ENCODE assay signal across 17 cellular contexts in the genomic region with DNA sequence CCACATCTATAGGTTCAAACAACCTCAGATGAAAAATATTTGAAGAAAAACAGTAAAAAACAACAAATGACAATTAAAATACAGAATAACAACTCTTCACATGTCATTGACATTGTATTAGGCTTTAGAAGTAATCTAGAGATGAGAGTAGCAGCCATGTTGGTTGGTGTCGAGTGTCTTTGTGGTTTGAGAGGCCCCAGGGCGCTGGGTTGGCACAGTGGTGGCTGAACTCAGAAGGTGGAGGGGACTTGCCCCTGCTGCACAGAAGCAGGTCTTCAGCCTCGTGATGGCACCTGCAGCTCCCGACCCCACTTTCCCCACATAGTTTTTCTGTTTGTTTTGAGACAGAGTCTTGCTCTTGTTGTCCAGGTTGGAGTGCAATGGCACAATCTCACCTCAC.
DNase-seq lines count a peak whose midpoint lies in the region; ATAC-seq and TF ChIP-seq lines count a peak whose summit lies in the region.
"Had no signal": no experiment of that assay in that cellular context is flagged by ENCODE, and none has a peak within 500 bp of the region (broad histone marks: within the 10 kb centered on the region; RNA-seq: fewer than 3 reads in every experiment).

No MANE protein-coding gene starts in this region.

- no peak overlapping the region for H3K9ac ChIP-seq in Karpas-422 (ENCODE audit: low read length)
- no peak overlapping the region for H3K9ac ChIP-seq in MM.1S (ENCODE audit: low read length)
- H3K9ac ChIP-seq in neural progenitor cell = no peak overlapping the region

- H3K27me3 ChIP-seq in Karpas-422 (ENCODE audit: low read length) = no peaks in the 10 kb centered on the region
- no peaks in the 10 kb centered on the region for H3K27me3 ChIP-seq in MM.1S (replicated peaks; ENCODE audit: insufficient read depth, low read length)
- H3K27me3 ChIP-seq in neural progenitor cell = no peaks in the 10 kb centered on the region

- peak; percentile 3 for DNase-seq in NCI-H2171 treated with DMSO at 0.1 percent for 48 hours (lab: John Stamatoyannopoulos, UW)
- no peak for DNase-seq in NCI-H2171 (lab: John Stamatoyannopoulos, UW)
- no peak for DNase-seq in Karpas-422
- no peak for DNase-seq in memory B cell (ENCODE audit: low spot score in 2 of 2)
- DNase-seq in MM.1S = no peak
- no peak for DNase-seq in neural progenitor cell (ENCODE audit: low spot score)
- no peak for DNase-seq in stimulated activated naive CD4-positive, alpha-beta T cell (lab: John Stamatoyannopoulos, UW)
- DNase-seq: C1 segment of cervical spinal cord; Calu3; CD4-positive, alpha-beta T cell; DMS153; DMS79 treated with DMSO at 0.1 percent for 48 hours; GDM1; HCEC 1CT; HFFc6 had no signal

- H4K20me1 ChIP-seq in Karpas-422 (ENCODE audit: insufficient read depth, low read depth, low read length) (no peaks in the 10 kb centered on the region), MM.1S (ENCODE audit: insufficient read depth, low read length) (no peaks in the 10 kb centered on the region), neural progenitor cell (ENCODE audit: low read depth) (no peaks in the 10 kb centered on the region)

- H3K9me2 ChIP-seq in Karpas-422 (replicated peaks; ENCODE audit: insufficient read depth, low read length) (no peaks in the 10 kb centered on the region), MM.1S (replicated peaks; ENCODE audit: insufficient read depth, low read length) (no peaks in the 10 kb centered on the region)

- peaks cover 26% of the 10 kb centered on the region for H3K4me1 Mint-ChIP-seq in memory B cell
- H3K4me1 Mint-ChIP-seq in neural progenitor cell = peaks cover 2% of the 10 kb centered on the region

- H3K4me3 ChIP-seq in Karpas-422 (ENCODE audit: low read length) = no peak overlapping the region
- H3K4me3 ChIP-seq in MM.1S (ENCODE audit: low read length) = no peak overlapping the region
- H3K4me3 ChIP-seq in neural progenitor cell = no peak overlapping the region

- TF ChIP-seq CTCF in MM.1S (IDR thresholded peaks at IDR 0.05; ENCODE audit: low read length) (no peak), neural progenitor cell (IDR thresholded peaks at IDR 0.05) (no peak)

- no peaks in the 10 kb centered on the region for H3K27me3 Mint-ChIP-seq in memory B cell
- H3K27me3 Mint-ChIP-seq in neural progenitor cell (ENCODE audit: insufficient read depth, low read depth) = peaks cover 2% of the 10 kb centered on the region
- H3K27me3 Mint-ChIP-seq: B cell; CD4-positive, alpha-beta T cell had no signal

- peaks cover 44% of the 10 kb centered on the region for H3K36me3 Mint-ChIP-seq in memory B cell
- H3K36me3 Mint-ChIP-seq in neural progenitor cell = no peaks in the 10 kb centered on the region

- H3K4me2 ChIP-seq in Karpas-422 (ENCODE audit: low read depth, low read length, poor library complexity, severe bottlenecking) (no peak overlapping the region), MM.1S (ENCODE audit: low read depth, low read length) (no peak overlapping the region), neural progenitor cell (no peak overlapping the region)

- H3K27ac ChIP-seq in Karpas-422 (ENCODE audit: low read length) (peak overlapping the region; percentile 49), MM.1S (ENCODE audit: low read length) (no peak overlapping the region), neural progenitor cell (no peak overlapping the region)

- H3F3A ChIP-seq in MM.1S (ENCODE audit: insufficient read depth, low read length) (no peaks in the 10 kb centered on the region), neural progenitor cell (ENCODE audit: low read depth) (no peaks in the 10 kb centered on the region)

- H3K9me3 Mint-ChIP-seq in memory B cell (no peaks in the 10 kb centered on the region), neural progenitor cell (no peaks in the 10 kb centered on the region)
- H3K9me3 Mint-ChIP-seq: CD4-positive, alpha-beta T cell; HFFc6 had no signal

- H3K4me3 Mint-ChIP-seq in memory B cell (no peak overlapping the region), neural progenitor cell (no peak overlapping the region)
- H3K4me3 Mint-ChIP-seq: B cell; CD4-positive, alpha-beta T cell; HFFc6 had no signal

- H2AFZ ChIP-seq in Karpas-422 (ENCODE audit: low read length) (no peak overlapping the region), MM.1S (ENCODE audit: low read length) (no peak overlapping the region), neural progenitor cell (replicated peaks) (no peak overlapping the region)

- H3K79me2 ChIP-seq in Karpas-422 (ENCODE audit: low read length) = peaks cover 91% of the 10 kb centered on the region
- H3K79me2 ChIP-seq in MM.1S (ENCODE audit: low read length) = no peaks in the 10 kb centered on the region
- H3K79me2 ChIP-seq in neural progenitor cell (ENCODE audit: low read depth) = no peaks in the 10 kb centered on the region

- H3K4me1 ChIP-seq in Karpas-422 (ENCODE audit: low read length) = peaks cover 37% of the 10 kb centered on the region
- no peaks in the 10 kb centered on the region for H3K4me1 ChIP-seq in MM.1S (ENCODE audit: low read length)
- no peaks in the 10 kb centered on the region for H3K4me1 ChIP-seq in neural progenitor cell

- H3K36me3 ChIP-seq in Karpas-422 (ENCODE audit: insufficient read depth, low read length) = peaks cover 37% of the 10 kb centered on the region
- no peaks in the 10 kb centered on the region for H3K36me3 ChIP-seq in MM.1S (replicated peaks; ENCODE audit: insufficient read depth, low read length)
- no peaks in the 10 kb centered on the region for H3K36me3 ChIP-seq in neural progenitor cell

- ATAC-seq in memory B cell (ENCODE audit: low read depth) = no peak
- ATAC-seq: HepG2 had no signal

- H3K9me3 ChIP-seq in Karpas-422 (ENCODE audit: low read length) (no peaks in the 10 kb centered on the region), MM.1S (replicated peaks; ENCODE audit: insufficient read depth, low read length) (no peaks in the 10 kb centered on the region), neural progenitor cell (ENCODE audit: low read depth) (no peaks in the 10 kb centered on the region)

- H3K27ac Mint-ChIP-seq in memory B cell (peak overlapping the region; percentile 54), neural progenitor cell (no peak overlapping the region)
- H3K27ac Mint-ChIP-seq: CD4-positive, alpha-beta T cell; HFFc6 had no signal
